10 cellular contexts compared by ENCODE assay signal in genomic region chr2:43075906-43076585, GRCh38.
DNase-seq lines count a peak whose midpoint lies in the region; ATAC-seq, FAIRE-seq and TF ChIP-seq lines count a peak whose summit lies in the region.
"Had no signal": no experiment of that assay in that cellular context is flagged by ENCODE, and none has a peak within 500 bp of the region (broad histone marks: within the 10 kb centered on the region; RNA-seq: fewer than 3 reads in every experiment).

No MANE protein-coding gene starts in this region.

- H2AFZ ChIP-seq in endothelial cell of umbilical vein (ENCODE audit: low read depth, low read length), result peak overlapping the region; percentile 42

- no peak overlapping the region for H3K4me3 Mint-ChIP-seq in activated naive CD4-positive, alpha-beta T cell treated with anti-CD3 and anti-CD28 coated beads for 36 hours

- WGBS in aorta, 2 donors, result 95 to 96% methylated on average over 3 of the region's 3 CpGs

- ATAC-seq in left ventricle myocardium superior (no peak), aorta (ENCODE audit: low FRiP score) (peak; percentile 44), GM18873 (IDR thresholded peaks at IDR 0.05; ENCODE audit: low FRiP score, unreplicated experiment) (no peak)

- no peaks in the 10 kb centered on the region for H3K79me2 ChIP-seq in endothelial cell of umbilical vein (ENCODE audit: control insufficient read depth, insufficient read depth, low read length)

- no peak for TF ChIP-seq POLR2A in endothelial cell of umbilical vein (IDR thresholded peaks at IDR 0.05; ENCODE audit: low read depth, low read length)

- peak overlapping the region; percentile 50 for H3K9ac ChIP-seq in endothelial cell of umbilical vein (replicated peaks; ENCODE audit: extremely low read depth, insufficient read depth, low read length)

- peak; percentile 76 for FAIRE-seq in endothelial cell of umbilical vein (lab: Jason Lieb, UNC)

- H4K20me1 ChIP-seq in endothelial cell of umbilical vein (replicated peaks; ENCODE audit: control insufficient read depth, extremely low read depth, insufficient read depth, low read length), result no peaks in the 10 kb centered on the region

- no peaks in the 10 kb centered on the region for H3K9me3 Mint-ChIP-seq in activated naive CD4-positive, alpha-beta T cell treated with anti-CD3 and anti-CD28 coated beads for 36 hours

- dilution Hi-C loops in endothelial cell of umbilical vein (cut with MboI; ENCODE audit: extremely low pct_ligation_motif_present, low sequenced_read_pairs), result no loop called here

- H3K9me1 ChIP-seq in endothelial cell of umbilical vein (replicated peaks; ENCODE audit: control insufficient read depth, extremely low read depth, insufficient read depth, low read length), result no peaks in the 10 kb centered on the region

- no peak overlapping the region for H3K27ac Mint-ChIP-seq in activated naive CD4-positive, alpha-beta T cell treated with anti-CD3 and anti-CD28 coated beads for 36 hours

- H3K27me3 Mint-ChIP-seq in activated naive CD4-positive, alpha-beta T cell treated with anti-CD3 and anti-CD28 coated beads for 36 hours (ENCODE audit: low read depth), result no peaks in the 10 kb centered on the region

- peak; percentile 70 for DNase-seq in cardiac septum (ENCODE audit: low spot score)
- no peak for DNase-seq in left ventricle myocardium superior
- DNase-seq in endothelial cell of umbilical vein (ENCODE audit: low read depth, low spot score), result peak; percentile 68
- peak; percentile 81 for DNase-seq in myocyte (ENCODE audit: low read depth)
- peak; percentile 85 to 92 for DNase-seq in aorta
- no peak for DNase-seq in D341Med (ENCODE audit: low spot score)
- no peak for DNase-seq in activated naive CD4-positive, alpha-beta T cell treated with anti-CD3 and anti-CD28 coated beads for 36 hours
- DNase-seq: activated gamma-delta T cell treated with Interleukin-2 at 50 U/mL for 16 hours had no signal

- H3K9me3 ChIP-seq in endothelial cell of umbilical vein (replicated peaks; ENCODE audit: control insufficient read depth, insufficient read depth, low read length) (no peaks in the 10 kb centered on the region), aorta (ENCODE audit: control insufficient read depth, low read length) (no peaks in the 10 kb centered on the region)

- H3K4me2 ChIP-seq in endothelial cell of umbilical vein (ENCODE audit: insufficient read depth, low read length), result no peak overlapping the region

- H3K36me3 ChIP-seq in endothelial cell of umbilical vein (ENCODE audit: control insufficient read depth in 2 of 2, extremely low read depth in 1 of 2, insufficient read depth in 2 of 2, low read length in 2 of 2) (no peaks in the 10 kb centered on the region), aorta (ENCODE audit: control insufficient read depth in 1 of 2, insufficient read depth in 2 of 2, low read length in 1 of 2) (no peaks in the 10 kb centered on the region)

- CTCF ChIA-PET in endothelial cell of umbilical vein (lab: Charles Lee), result interaction anchor here (1.1 to 2.3 kb wide), 2 partner anchors 10 to 51 kb away, joined by 6 read pairs; no protein-coding TSS in a partner anchor
- CTCF ChIA-PET in activated naive CD4-positive, alpha-beta T cell treated with anti-CD3 and anti-CD28 coated beads for 36 hours (lab: Charles Lee), result no interaction called here

- no TSS peak for BruUV-seq in endothelial cell of umbilical vein (replicated peaks; lab: Mats Ljungman, UMichigan)

- H3K4me1 ChIP-seq in endothelial cell of umbilical vein (ENCODE audit: control insufficient read depth, extremely low read depth, insufficient read depth, low read length) (peaks cover 25% of the 10 kb centered on the region), aorta (ENCODE audit: control insufficient read depth in 1 of 2, insufficient read depth in 2 of 2, low read length in 2 of 2) (no peaks in the 10 kb centered on the region)

- intact Hi-C loops in cardiac septum (cut with DNase I), result no loop called here
- intact Hi-C loops in left ventricle myocardium superior (cut with micrococcal nuclease), result no loop called here
- intact Hi-C loops in endothelial cell of umbilical vein (cut with micrococcal nuclease), result loop anchor here (1.0 kb wide), 4 partner anchors 10 to 55 kb away; no protein-coding TSS in a partner anchor
- intact Hi-C loops in aorta (cut with DNase I), result loop anchor here in 1 of 2 donors (2.0 kb wide), 2 partner anchors 83 to 143 kb away; no protein-coding TSS in a partner anchor
- intact Hi-C loops in activated naive CD4-positive, alpha-beta T cell treated with anti-CD3 and anti-CD28 coated beads for 36 hours (cut with micrococcal nuclease), result no loop called here

- H3K4me1 Mint-ChIP-seq in activated naive CD4-positive, alpha-beta T cell treated with anti-CD3 and anti-CD28 coated beads for 36 hours (ENCODE audit: low read depth), result peaks cover 8% of the 10 kb centered on the region

- H3K27me3 ChIP-seq in endothelial cell of umbilical vein (ENCODE audit: control insufficient read depth in 2 of 2, insufficient read depth in 2 of 2, low read length in 2 of 2) (no peaks in the 10 kb centered on the region), aorta (ENCODE audit: control insufficient read depth in 1 of 2, insufficient read depth in 2 of 2, low read length in 1 of 2) (no peaks in the 10 kb centered on the region)

- H3K27ac ChIP-seq in endothelial cell of umbilical vein (ENCODE audit: insufficient read depth, low read depth, low read length) (peak overlapping the region; percentile 95), aorta (ENCODE audit: low read depth in 1 of 2, low read length in 2 of 2) (peak overlapping the region; percentile 34 to 68)
- H3K27ac ChIP-seq: 22Rv1 had no signal

- POLR2A ChIA-PET in endothelial cell of umbilical vein (lab: Charles Lee), result no interaction called here

- no peaks in the 10 kb centered on the region for H3K36me3 Mint-ChIP-seq in activated naive CD4-positive, alpha-beta T cell treated with anti-CD3 and anti-CD28 coated beads for 36 hours (ENCODE audit: low read depth)

- no peak for TF ChIP-seq CTCF in endothelial cell of umbilical vein (IDR thresholded peaks at IDR 0.05; ENCODE audit: extremely low read depth in 1 of 2, insufficient read depth in 1 of 2, low read depth in 1 of 2, low read length in 2 of 2)

- H3K4me3 ChIP-seq in endothelial cell of umbilical vein (replicated peaks in 1 of 3; ENCODE audit: insufficient read depth in 1 of 3, low read depth in 1 of 3, low read length in 3 of 3), result no peak overlapping the region
- H3K4me3 ChIP-seq in aorta (ENCODE audit: low read length in 2 of 2), result no peak overlapping the region

TF ChIP-seq in endothelial cell of umbilical vein, 7 proteins besides CTCF, POLR2A, EP300 and RAD21:
- peak; percentile 22 for TF ChIP-seq FOS (IDR thresholded peaks at IDR 0.05; ENCODE audit: borderline replicate concordance, insufficient read depth, low read length)
- TF ChIP-seq MAX (IDR thresholded peaks at IDR 0.05; ENCODE audit: insufficient read depth, insufficient read length), result no peak

Comparison
In these comparisons a context has a peak if more than half of its experiments do, and no peak if none do; other contexts are left out.
1. DNase-seq: peak in cardiac septum (single experiment), endothelial cell of umbilical vein (single experiment), myocyte (single experiment) and aorta (2 of 2); none in left ventricle myocardium superior (single experiment), D341Med (single experiment) and activated naive CD4-positive, alpha-beta T cell treated with anti-CD3 and anti-CD28 coated beads for 36 hours (single experiment).